17 cellular contexts compared by ENCODE assay signal in genomic region chr7:155745737-155746136, GRCh38.
DNase-seq lines count a peak whose midpoint lies in the region; ATAC-seq and TF ChIP-seq lines count a peak whose summit lies in the region.
"Had no signal": no experiment of that assay in that cellular context is flagged by ENCODE, and none has a peak within 500 bp of the region (broad histone marks: within the 10 kb centered on the region; RNA-seq: fewer than 3 reads in every experiment).

No MANE protein-coding gene starts in this region.

- peaks cover 0 to 5% of the 10 kb centered on the region in 2 donors for H3K4me1 ChIP-seq in uterus
- H3K4me1 ChIP-seq: breast epithelium had no signal

- H3K27ac ChIP-seq in uterus, result no peak overlapping the region
- H3K27ac ChIP-seq: breast epithelium, thoracic aorta had no signal

- ATAC-seq in GM18909 (IDR thresholded peaks at IDR 0.05; ENCODE audit: poor library complexity, unreplicated experiment) (peak; percentile 19), GM21529 (IDR thresholded peaks at IDR 0.05; ENCODE audit: unreplicated experiment) (peak; percentile 13), HG03135 (IDR thresholded peaks at IDR 0.05; ENCODE audit: unreplicated experiment) (peak; percentile 40), esophagus mucosa (peak; percentile 36)
- ATAC-seq: CD8-positive, alpha-beta T cell; PC-3; T-cell had no signal

- no peaks in the 10 kb centered on the region for H3K27me3 ChIP-seq in uterus
- H3K27me3 ChIP-seq: breast epithelium, MG63 had no signal

- no peak for DNase-seq in AG08396 (ENCODE audit: low spot score)
- no peak for DNase-seq in uterus
- no peak for DNase-seq in DMS79 treated with DMSO at 0.1 percent for 48 hours (lab: John Stamatoyannopoulos, UW)
- DNase-seq: CD8-positive, alpha-beta T cell; effector memory CD4-positive, alpha-beta T cell; immature natural killer cell; MG63; NCI-H226; PC-3; T-cell had no signal

- TF ChIP-seq CTCF in uterus (IDR thresholded peaks at IDR 0.05), result no peak

- H3K9me3 ChIP-seq in uterus, result no peaks in the 10 kb centered on the region
- H3K9me3 ChIP-seq: breast epithelium, HAP-1, MG63, thoracic aorta had no signal

- TF ChIP-seq POLR2A in uterus (IDR thresholded peaks at IDR 0.05), result no peak

- no peak overlapping the region for H3K4me3 ChIP-seq in uterus
- H3K4me3 ChIP-seq: breast epithelium, HAP-1, MG63, thoracic aorta had no signal

- intact Hi-C loops in uterus (cut with DNase I; ENCODE audit: low total_unique reads), result no loop called here

- no peaks in the 10 kb centered on the region for H3K36me3 ChIP-seq in uterus
- H3K36me3 ChIP-seq: MG63 had no signal
